ENCODE assay signal across 26 cellular contexts in genomic region chr3:36784012-36784763, GRCh38. TPM values are rescaled to one million over a fixed set of nuclear protein-coding genes. Genes with fewer than 3 reads are reported as not detected.
"Had no signal": no experiment of that assay in that cellular context is flagged by ENCODE, and none has a peak within 500 bp of the region (broad histone marks: within the 10 kb centered on the region; RNA-seq: fewer than 3 reads in every experiment).

No MANE protein-coding gene starts in this region.

- H3K36me3 ChIP-seq: neutrophil, sigmoid colon, transverse colon, uterus had no signal

- H3K4me3 Mint-ChIP-seq: activated CD4-positive, alpha-beta memory T cell treated with anti-CD3 and anti-CD28 coated beads, Interleukin-2, amount 10 ng/mL, durations not matched to agents 7 days and 5 days; activated CD4-positive, alpha-beta T cell treated with anti-CD3 and anti-CD28 coated beads, Interleukin-2, amount 10 ng/mL, durations not matched to agents 24 days and 14 days; activated naive CD4-positive, alpha-beta T cell treated with anti-CD3 and anti-CD28 coated beads for 36 hours; activated naive CD8-positive, alpha-beta T cell treated with anti-CD3 and anti-CD28 coated beads, Interleukin-2, amount 10 ng/mL, durations not matched to agents 7 days and 5 days; activated T-cell treated with anti-CD3 and anti-CD28 coated beads, Interleukin-2, amount 50 U/mL, for 72 hours; endodermal cell; immature natural killer cell; mesothelial cell of epicardium; natural killer cell; stimulated activated memory B cell treated with anti-CD40 and anti-IgM and Interleukin-4, amounts not matched to agents 10 μg/mL and 1 μg/mL and 100 μg/mL, for 72 hours; T-cell; T-helper 2 cell treated with Interferon-gamma antibody and Interleukin-4, amounts not matched to agents 5 μg/mL and 100 μg/mL, for 36 hours had no signal

- H3K36me3 Mint-ChIP-seq: activated naive CD8-positive, alpha-beta T cell treated with anti-CD3 and anti-CD28 coated beads, Interleukin-2, amount 10 ng/mL, durations not matched to agents 7 days and 5 days; immature natural killer cell; mesothelial cell of epicardium; natural killer cell; T-cell had no signal

- H3K9me3 ChIP-seq: neutrophil, sigmoid colon, transverse colon, uterus had no signal

- H3K27me3 ChIP-seq: neutrophil, sigmoid colon, transverse colon, uterus had no signal

- H3K4me1 ChIP-seq: sigmoid colon, transverse colon, uterus had no signal

- H3K4me1 Mint-ChIP-seq: activated CD4-positive, alpha-beta memory T cell treated with anti-CD3 and anti-CD28 coated beads, Interleukin-2, amount 10 ng/mL, durations not matched to agents 7 days and 5 days; activated CD4-positive, alpha-beta T cell treated with anti-CD3 and anti-CD28 coated beads, Interleukin-2, amount 10 ng/mL, durations not matched to agents 24 days and 14 days; activated naive CD8-positive, alpha-beta T cell treated with anti-CD3 and anti-CD28 coated beads, Interleukin-2, amount 10 ng/mL, durations not matched to agents 7 days and 5 days; immature natural killer cell; mesothelial cell of epicardium; natural killer cell; stimulated activated memory B cell treated with anti-CD40 and anti-IgM and Interleukin-4, amounts not matched to agents 10 μg/mL and 1 μg/mL and 100 μg/mL, for 72 hours; T-cell had no signal

- H3K27ac ChIP-seq: coronary artery, neutrophil, sigmoid colon, transverse colon, uterus, VCaP had no signal

- H3K27ac Mint-ChIP-seq: activated CD4-positive, alpha-beta memory T cell treated with anti-CD3 and anti-CD28 coated beads, Interleukin-2, amount 10 ng/mL, durations not matched to agents 7 days and 5 days; activated CD4-positive, alpha-beta T cell treated with anti-CD3 and anti-CD28 coated beads, Interleukin-2, amount 10 ng/mL, durations not matched to agents 24 days and 14 days; activated naive CD4-positive, alpha-beta T cell treated with anti-CD3 and anti-CD28 coated beads for 36 hours; activated naive CD8-positive, alpha-beta T cell treated with anti-CD3 and anti-CD28 coated beads, Interleukin-2, amount 10 ng/mL, durations not matched to agents 7 days and 5 days; activated T-cell treated with anti-CD3 and anti-CD28 coated beads, Interleukin-2, amount 50 U/mL, for 72 hours; endodermal cell; immature natural killer cell; mesothelial cell of epicardium; natural killer cell; stimulated activated memory B cell treated with anti-CD40 and anti-IgM and Interleukin-4, amounts not matched to agents 10 μg/mL and 1 μg/mL and 100 μg/mL, for 72 hours; T-cell; T-helper 2 cell treated with Interferon-gamma antibody and Interleukin-4, amounts not matched to agents 5 μg/mL and 100 μg/mL, for 36 hours had no signal

- H3K4me3 ChIP-seq: coronary artery, sigmoid colon, smooth muscle cell, transverse colon, uterus had no signal

- H3K9me3 Mint-ChIP-seq: activated CD4-positive, alpha-beta memory T cell treated with anti-CD3 and anti-CD28 coated beads, Interleukin-2, amount 10 ng/mL, durations not matched to agents 7 days and 5 days; activated CD4-positive, alpha-beta T cell treated with anti-CD3 and anti-CD28 coated beads, Interleukin-2, amount 10 ng/mL, durations not matched to agents 24 days and 14 days; activated naive CD4-positive, alpha-beta T cell treated with anti-CD3 and anti-CD28 coated beads for 36 hours; activated naive CD8-positive, alpha-beta T cell treated with anti-CD3 and anti-CD28 coated beads, Interleukin-2, amount 10 ng/mL, durations not matched to agents 7 days and 5 days; activated T-cell treated with anti-CD3 and anti-CD28 coated beads, Interleukin-2, amount 50 U/mL, for 72 hours; endodermal cell; mesothelial cell of epicardium; natural killer cell; T-cell; T-helper 2 cell treated with Interferon-gamma antibody and Interleukin-4, amounts not matched to agents 5 μg/mL and 100 μg/mL, for 36 hours had no signal

- DNase-seq: activated CD4-positive, alpha-beta memory T cell treated with anti-CD3 and anti-CD28 coated beads, Interleukin-2, amount 10 ng/mL, durations not matched to agents 7 days and 5 days; activated CD4-positive, alpha-beta T cell treated with anti-CD3 and anti-CD28 coated beads, Interleukin-2, amount 10 ng/mL, durations not matched to agents 24 days and 14 days; activated effector memory CD4-positive, alpha-beta T cell treated with Interleukin-2 at 50 U/mL for 16 hours; activated naive CD4-positive, alpha-beta T cell treated with anti-CD3 and anti-CD28 coated beads for 36 hours; activated naive CD8-positive, alpha-beta T cell treated with anti-CD3 and anti-CD28 coated beads, Interleukin-2, amount 10 ng/mL, durations not matched to agents 7 days and 5 days; activated T-cell treated with anti-CD3 and anti-CD28 coated beads, Interleukin-2, amount 50 U/mL, for 72 hours; amniotic stem cell; cerebellar nuclear complex; endodermal cell; immature natural killer cell; natural killer cell; sigmoid colon; stimulated activated CD4-positive, alpha-beta T cell treated with anti-CD3 and anti-CD28 coated beads, Interleukin-15, amount 100 ng/mL, for 24 hours; T-cell; transverse colon; uterus had no signal

- H3K4me2 ChIP-seq: smooth muscle cell had no signal

RNA-seq across cellular contexts. Expression of gene DCLK3, which starts 19.8 kb away (rescaled TPM):
- total RNA-seq: activated CD4-positive, alpha-beta memory T cell treated with anti-CD3 and anti-CD28 coated beads, Interleukin-2, amount 10 ng/mL, durations not matched to agents 7 days and 5 days; activated CD4-positive, alpha-beta T cell treated with anti-CD3 and anti-CD28 coated beads, Interleukin-2, amount 10 ng/mL, durations not matched to agents 24 days and 14 days; activated naive CD4-positive, alpha-beta T cell treated with anti-CD3 and anti-CD28 coated beads for 36 hours; activated naive CD8-positive, alpha-beta T cell treated with anti-CD3 and anti-CD28 coated beads, Interleukin-2, amount 10 ng/mL, durations not matched to agents 7 days and 5 days; bronchial epithelial cell; fibroblast of lung; lung microvascular endothelial cell; natural killer cell; smooth muscle cell; T-cell had no signal
- polyA plus RNA-seq: fibroblast of lung, immature natural killer cell, smooth muscle cell had no signal
